Comparison of ENCODE assay signal across 8 cellular contexts in the genomic region with DNA sequence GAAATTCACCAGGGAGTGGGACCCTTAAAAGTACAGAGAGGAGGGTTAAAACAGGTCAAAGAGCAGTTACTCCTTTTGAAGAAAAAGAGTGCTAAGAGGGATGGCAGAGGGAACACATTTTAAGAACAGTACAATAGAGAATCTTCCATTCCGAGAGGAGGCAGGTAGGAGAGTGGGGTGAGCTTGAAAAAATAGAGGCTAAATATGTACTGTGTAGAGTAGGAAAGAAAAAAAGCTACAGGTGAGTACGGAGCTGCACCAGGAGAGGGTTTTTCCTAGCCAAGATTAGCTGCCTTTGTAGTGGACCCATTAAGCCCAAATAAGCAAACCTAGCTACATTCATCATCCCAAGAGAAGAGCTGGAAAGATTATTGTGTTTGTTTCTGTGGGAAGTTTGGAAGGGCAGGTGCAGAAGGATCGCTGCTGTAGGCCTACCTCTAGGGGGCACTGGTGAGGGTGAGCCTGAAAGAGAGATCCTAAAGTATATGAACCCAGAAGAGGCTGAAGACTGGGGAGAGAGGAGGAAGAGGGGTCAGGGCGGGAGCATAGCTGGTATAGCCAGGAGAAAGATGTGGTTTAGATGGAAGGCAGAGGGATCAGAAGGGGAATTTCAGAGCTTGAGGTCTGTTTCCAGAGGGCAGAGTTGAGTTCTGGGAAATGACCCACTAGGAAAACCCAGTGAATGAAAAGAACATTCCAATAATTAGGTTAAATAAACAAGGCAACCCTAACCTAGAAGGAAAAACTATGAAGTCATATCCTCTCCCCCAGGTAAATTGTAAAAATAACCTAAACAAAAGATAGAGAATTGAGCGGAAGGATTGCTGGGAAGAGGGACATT. TPM values are rescaled to one million over a fixed set of nuclear protein-coding genes. Genes with fewer than 3 reads are reported as not detected.
A peak's percentile ranks its signal among the peaks of the same experiment; 100 is the strongest.
DNase-seq lines count a peak whose midpoint lies in the region; ATAC-seq and TF ChIP-seq lines count a peak whose summit lies in the region.

No MANE protein-coding gene starts in this region.

- peak; percentile 77 for TF ChIP-seq CTCF in chondrocyte (IDR thresholded peaks at IDR 0.05)

- H3K27ac Mint-ChIP-seq in chondrocyte (ENCODE audit: unreplicated experiment), result no peak overlapping the region

- peaks cover 49% of the 10 kb centered on the region for H3K36me3 Mint-ChIP-seq in chondrocyte (ENCODE audit: low read depth)

- peak; percentile 48 for DNase-seq in D341Med (ENCODE audit: low spot score)
- peak; percentile 10 for DNase-seq in HK-2 (ENCODE audit: unreplicated experiment)
- DNase-seq in UCSD-AML1 (lab: John Stamatoyannopoulos, UW; ENCODE audit: unreplicated experiment), result peak; percentile 38
- DNase-seq in chondrocyte (ENCODE audit: low spot score), result no peak
- peak; percentile 30 for DNase-seq in mucosa of gallbladder (ENCODE audit: low spot score)
- no peak for DNase-seq in NCI-H187 treated with DMSO at 0.1 percent for 48 hours (lab: John Stamatoyannopoulos, UW)

- ATAC-seq in GM18873 (IDR thresholded peaks at IDR 0.05; ENCODE audit: low FRiP score, unreplicated experiment) (no peak), HG03196 (IDR thresholded peaks at IDR 0.05; ENCODE audit: unreplicated experiment) (no peak)

- no peaks in the 10 kb centered on the region for H3K9me3 Mint-ChIP-seq in chondrocyte (ENCODE audit: low read depth)

- no peaks in the 10 kb centered on the region for H3K27me3 Mint-ChIP-seq in chondrocyte (ENCODE audit: low read depth)

- no peak overlapping the region for H3K4me3 Mint-ChIP-seq in chondrocyte (ENCODE audit: unreplicated experiment)

- peaks cover 7% of the 10 kb centered on the region for H3K4me1 Mint-ChIP-seq in chondrocyte (ENCODE audit: low read depth)

RNA-seq across cellular contexts. Expression of gene HINT3, which starts 50.2 kb away (rescaled TPM):
- 15.7 to 19.7 TPM (median 19.3 TPM) in 3 replicates for total RNA-seq in chondrocyte
- total RNA-seq in mucosa of gallbladder, result 32.3 TPM

Comparison
In these comparisons a context has a peak if more than half of its experiments do, and no peak if none do; other contexts are left out.
1. DNase-seq: peak in D341Med (single experiment), HK-2 (single experiment), UCSD-AML1 (single experiment) and mucosa of gallbladder (single experiment); none in chondrocyte (single experiment) and NCI-H187 treated with DMSO at 0.1 percent for 48 hours (single experiment).